Comparison of ENCODE assay signal across 2 cellular contexts in genomic region chr2:219501849-219502248, GRCh38.
TF ChIP-seq lines count a peak whose summit lies in the region.

No MANE protein-coding gene starts in this region.

TF ChIP-seq in GM23338, 12 proteins besides CTCF, POLR2A, EP300 and RAD21:
- TF ChIP-seq POLR2AphosphoS5 (IDR thresholded peaks at IDR 0.05; ENCODE audit: low read depth) (no peak), ZNF331 (CRISPR knock-in tag; IDR thresholded peaks at IDR 0.05; ENCODE audit: low read depth) (no peak), CREB1 (CRISPR knock-in tag; IDR thresholded peaks at IDR 0.05; ENCODE audit: low read depth) (no peak)

TF ChIP-seq in H1, 55 proteins besides CTCF, POLR2A, EP300 and RAD21:
- TF ChIP-seq HDAC6 (IDR thresholded peaks at IDR 0.05; ENCODE audit: low read depth, low read length) (no peak), ZNF274 (IDR thresholded peaks at IDR 0.05; ENCODE audit: borderline replicate concordance, extremely low read depth, low read length) (no peak), CREB1 (IDR thresholded peaks at IDR 0.05) (no peak), KDM1A (IDR thresholded peaks at IDR 0.05; ENCODE audit: borderline replicate concordance, low read length) (no peak), ASH2L (IDR thresholded peaks at IDR 0.05; ENCODE audit: low read length) (no peak), TBP (IDR thresholded peaks at IDR 0.05; ENCODE audit: low read depth, low read length) (no peak), CTBP2 (IDR thresholded peaks at IDR 0.05; ENCODE audit: borderline replicate concordance, insufficient read depth, insufficient read length, low read length) (no peak)
